Comparison of ENCODE assay signal across 17 cellular contexts in genomic region chr20:62479218-62479617, GRCh38. TPM values are rescaled to one million over a fixed set of nuclear protein-coding genes. Genes with fewer than 3 reads are reported as not detected.
DNase-seq lines count a peak whose midpoint lies in the region; ATAC-seq, FAIRE-seq and TF ChIP-seq lines count a peak whose summit lies in the region.
"Had no signal": no experiment of that assay in that cellular context is flagged by ENCODE, and none has a peak within 500 bp of the region (broad histone marks: within the 10 kb centered on the region; RNA-seq: fewer than 3 reads in every experiment).

No MANE protein-coding gene starts in this region.

- H3K4me3 Mint-ChIP-seq in Calu3 (ENCODE audit: low read depth, unreplicated experiment): no peak overlapping the region
- no peak overlapping the region for H3K4me3 Mint-ChIP-seq in astrocyte (ENCODE audit: unreplicated experiment)
- H3K4me3 Mint-ChIP-seq in neural progenitor cell: peak overlapping the region; percentile 19

- H3K4me1 Mint-ChIP-seq in Calu3 (ENCODE audit: low read depth, unreplicated experiment) (peaks cover 20% of the 10 kb centered on the region), astrocyte (ENCODE audit: low read depth, unreplicated experiment) (peaks cover 8% of the 10 kb centered on the region), neural progenitor cell (peaks cover 24% of the 10 kb centered on the region)

- H3K9me3 ChIP-seq in PC-3 (ENCODE audit: low read length): no peaks in the 10 kb centered on the region
- no peaks in the 10 kb centered on the region for H3K9me3 ChIP-seq in astrocyte (ENCODE audit: insufficient read depth, low read depth, low read length)
- no peaks in the 10 kb centered on the region for H3K9me3 ChIP-seq in neural progenitor cell (ENCODE audit: low read depth)
- H3K9me3 ChIP-seq: BE2C, Peyer's patch had no signal

- DNase-seq in Calu3 (peak; percentile 35), PC-3 (no peak), astrocyte (ENCODE audit: low read depth) (no peak), neural progenitor cell (ENCODE audit: low spot score) (no peak), MV-4-11 (lab: John Stamatoyannopoulos, UW) (no peak), NCI-H1092 treated with DMSO at 0.1 percent for 48 hours (lab: John Stamatoyannopoulos, UW) (no peak)
- DNase-seq in effector CD4-positive, alpha-beta T cell: no peak
- DNase-seq: BE2C, DMS153, H7, NCI-H1105, NCI-H187 treated with DMSO at 0.1 percent for 48 hours, NCI-H2171, NCI-H774, Peyer's patch, SHP77 treated with DMSO at 0.1 percent for 48 hours had no signal

- H3K4me3 ChIP-seq in PC-3 (ENCODE audit: low read length): no peak overlapping the region
- H3K4me3 ChIP-seq in astrocyte (ENCODE audit: insufficient read depth, low read depth, low read length): no peak overlapping the region
- H3K4me3 ChIP-seq in neural progenitor cell: no peak overlapping the region
- H3K4me3 ChIP-seq: Peyer's patch had no signal

- H3K27ac ChIP-seq in PC-3 (ENCODE audit: low read length): no peak overlapping the region
- no peak overlapping the region for H3K27ac ChIP-seq in astrocyte (ENCODE audit: low read depth, low read length)
- no peak overlapping the region for H3K27ac ChIP-seq in neural progenitor cell
- H3K27ac ChIP-seq: Peyer's patch had no signal

- no peaks in the 10 kb centered on the region for H4K20me1 ChIP-seq in PC-3 (ENCODE audit: low read length)
- H4K20me1 ChIP-seq in astrocyte (ENCODE audit: insufficient read depth, low read length): no peaks in the 10 kb centered on the region
- H4K20me1 ChIP-seq in neural progenitor cell (ENCODE audit: low read depth): peaks cover 50% of the 10 kb centered on the region

- FAIRE-seq in astrocyte (lab: Jason Lieb, UNC): no peak

- BruUV-seq in Calu3 (replicated peaks; lab: Mats Ljungman, UMichigan) (no TSS peak), PC-3 (replicated peaks; lab: Mats Ljungman, UMichigan) (no TSS peak)

- no peak for TF ChIP-seq CTCF in Calu3 (IDR thresholded peaks at IDR 0.05; ENCODE audit: unreplicated experiment)
- TF ChIP-seq CTCF in PC-3 (conservative IDR thresholded peaks at IDR 0.05; ENCODE audit: low read depth, low read length): no peak
- TF ChIP-seq CTCF in astrocyte (IDR thresholded peaks at IDR 0.05; ENCODE audit: insufficient read depth, low read depth, low read length): no peak
- no peak for TF ChIP-seq CTCF in neural progenitor cell (IDR thresholded peaks at IDR 0.05)

- no peak overlapping the region for H2AFZ ChIP-seq in PC-3 (ENCODE audit: low read length)
- no peak overlapping the region for H2AFZ ChIP-seq in astrocyte (ENCODE audit: low read depth, low read length)
- H2AFZ ChIP-seq in neural progenitor cell (replicated peaks): no peak overlapping the region

- no peaks in the 10 kb centered on the region for H3K36me3 ChIP-seq in PC-3 (ENCODE audit: low read depth, low read length)
- no peaks in the 10 kb centered on the region for H3K36me3 ChIP-seq in astrocyte (ENCODE audit: insufficient read depth, low read length)
- H3K36me3 ChIP-seq in neural progenitor cell: no peaks in the 10 kb centered on the region
- H3K36me3 ChIP-seq: BE2C, Peyer's patch had no signal

- H3K79me2 ChIP-seq in PC-3 (ENCODE audit: low read length) (no peaks in the 10 kb centered on the region), astrocyte (ENCODE audit: insufficient read depth, low read length) (no peaks in the 10 kb centered on the region), neural progenitor cell (ENCODE audit: low read depth) (no peaks in the 10 kb centered on the region)

- peaks cover 7% of the 10 kb centered on the region for H3K36me3 Mint-ChIP-seq in Calu3 (ENCODE audit: insufficient read depth, unreplicated experiment)
- no peaks in the 10 kb centered on the region for H3K36me3 Mint-ChIP-seq in astrocyte (ENCODE audit: low read depth, unreplicated experiment)
- H3K36me3 Mint-ChIP-seq in neural progenitor cell: no peaks in the 10 kb centered on the region

- no peaks in the 10 kb centered on the region for H3K9me2 ChIP-seq in PC-3 (replicated peaks; ENCODE audit: low read length)

- POLR2A ChIA-PET in PC-3 (lab: Charles Lee; ENCODE audit: unreplicated experiment): no interaction called here

- intact Hi-C loops in Calu3 (cut with micrococcal nuclease; ENCODE audit: unreplicated experiment): no loop called here
- intact Hi-C loops in PC-3 (cut with micrococcal nuclease): no loop called here

- CTCF ChIA-PET in Calu3 (lab: Charles Lee): interaction anchor here (0.6 to 1.1 kb wide), 2 partner anchors 21 to 107 kb away, joined by 3 to 4 read pairs; no protein-coding TSS in a partner anchor
- CTCF ChIA-PET in PC-3 (lab: Charles Lee): no interaction called here

- H3K4me1 ChIP-seq in PC-3 (ENCODE audit: insufficient read depth, low read length): peaks cover 7% of the 10 kb centered on the region; the same call in 1 of the 2 replicates
- H3K4me1 ChIP-seq in astrocyte (ENCODE audit: insufficient read depth, low read length): no peaks in the 10 kb centered on the region
- peaks cover 30% of the 10 kb centered on the region for H3K4me1 ChIP-seq in neural progenitor cell
- H3K4me1 ChIP-seq: BE2C had no signal

- no peaks in the 10 kb centered on the region for H3K9me3 Mint-ChIP-seq in Calu3 (ENCODE audit: low read depth, unreplicated experiment)
- H3K9me3 Mint-ChIP-seq in astrocyte (ENCODE audit: unreplicated experiment): no peaks in the 10 kb centered on the region
- no peaks in the 10 kb centered on the region for H3K9me3 Mint-ChIP-seq in neural progenitor cell

- H3K9ac ChIP-seq in PC-3 (ENCODE audit: low read length) (no peak overlapping the region), astrocyte (ENCODE audit: low read length) (no peak overlapping the region), neural progenitor cell (no peak overlapping the region)

- no peak overlapping the region for H3K27ac Mint-ChIP-seq in Calu3 (ENCODE audit: unreplicated experiment)
- peak overlapping the region; percentile 34 for H3K27ac Mint-ChIP-seq in astrocyte (ENCODE audit: unreplicated experiment)
- no peak overlapping the region for H3K27ac Mint-ChIP-seq in neural progenitor cell

- peaks cover 71% of the 10 kb centered on the region for H3K27me3 Mint-ChIP-seq in Calu3 (ENCODE audit: unreplicated experiment)
- H3K27me3 Mint-ChIP-seq in astrocyte (ENCODE audit: low read depth, unreplicated experiment): peaks cover 57% of the 10 kb centered on the region
- peaks cover 51% of the 10 kb centered on the region for H3K27me3 Mint-ChIP-seq in neural progenitor cell (ENCODE audit: insufficient read depth, low read depth)

- peak; percentile 10; the same call in 1 of the 2 replicates for ATAC-seq in PC-3

- H3K27me3 ChIP-seq in PC-3 (ENCODE audit: low read length) (peaks cover 36% of the 10 kb centered on the region), astrocyte (ENCODE audit: insufficient read depth, low read length) (peaks cover 63% of the 10 kb centered on the region), neural progenitor cell (peaks cover 99% of the 10 kb centered on the region)

- H3F3A ChIP-seq in PC-3 (ENCODE audit: low read length, unreplicated experiment) (no peaks in the 10 kb centered on the region), neural progenitor cell (ENCODE audit: low read depth) (peaks cover 26% of the 10 kb centered on the region)

- H3K4me2 ChIP-seq in PC-3 (ENCODE audit: low read length) (no peak overlapping the region), astrocyte (ENCODE audit: low read length) (no peak overlapping the region), neural progenitor cell (no peak overlapping the region)

RNA-seq across cellular contexts. Expression of gene GATA5, which starts 3.4 kb away (rescaled TPM):
- total RNA-seq in Calu3 (2022): not detected in 2 replicates
- total RNA-seq in PC-3 (2014; rRNA removed): 0.18 and 0.46 TPM in 2 replicates
- total RNA-seq in astrocyte: not detected in 2 replicates
- 0.12 TPM in 1 of 2 replicates, not detected in the other for total RNA-seq in neural progenitor cell (ENCODE audit: low replicate concordance)

RNA-seq across cellular contexts. Expression of gene RBBP8NL, which starts 51.9 kb away (rescaled TPM):
- total RNA-seq in Calu3 (2022): 6.2 and 6.4 TPM in 2 replicates
- total RNA-seq in PC-3 (2014; rRNA removed): 9.3 and 9.4 TPM in 2 replicates
- total RNA-seq in astrocyte: 0.14 TPM in 1 of 2 replicates, not detected in the other
- 0.03 TPM in 1 of 2 replicates, not detected in the other for total RNA-seq in neural progenitor cell (ENCODE audit: low replicate concordance)
- total RNA-seq: H7, NCI-H460 had no signal
